Comparison of ENCODE assay signal across 8 cellular contexts in the genomic region with DNA sequence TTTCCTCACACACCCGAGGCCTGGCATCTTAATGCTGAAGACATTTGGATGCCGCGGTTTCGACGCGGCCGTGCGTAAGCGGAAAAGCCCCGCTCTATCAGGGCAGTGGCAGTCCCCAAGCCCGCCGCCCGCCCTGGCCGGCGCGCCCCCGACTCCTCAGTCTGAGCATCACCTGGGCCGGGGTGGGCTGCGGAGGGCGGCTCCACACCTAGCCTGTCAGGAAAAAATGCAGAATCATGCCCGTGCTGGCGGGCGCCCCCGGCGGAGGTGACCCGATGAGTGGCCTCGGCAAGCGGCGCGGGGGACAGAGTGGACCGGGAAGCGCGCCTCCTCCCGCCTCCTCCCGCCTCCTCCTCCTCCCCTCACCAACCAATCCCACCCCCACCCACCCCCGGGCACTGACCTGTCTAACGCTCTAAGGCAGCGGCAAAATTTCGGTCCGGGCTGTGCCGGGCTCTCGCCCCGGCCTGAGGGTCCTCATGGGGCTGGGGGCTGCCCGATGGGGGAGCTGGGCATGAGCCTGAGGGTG. TPM values are rescaled to one million over a fixed set of nuclear protein-coding genes. Genes with fewer than 3 reads are reported as not detected.
DNase-seq lines count a peak whose midpoint lies in the region; ATAC-seq and TF ChIP-seq lines count a peak whose summit lies in the region.

No MANE protein-coding gene starts in this region.

- H3K79me2 ChIP-seq in GM23338 (replicated peaks; ENCODE audit: insufficient read depth): no peaks in the 10 kb centered on the region

- ATAC-seq in GM23338 (peak; percentile 37), SK-N-SH treated with all-trans-retinoic acid at 6 μM for 48 hours (peak; percentile 56)

- H3K36me3 Mint-ChIP-seq in GM23338 (ENCODE audit: low read depth): no peaks in the 10 kb centered on the region

- H3K9me3 ChIP-seq in BLaER1 treated with 17β-estradiol and CSF1 and Interleukin-3, amounts not matched to agents 10 nM and 100 nM (replicated peaks in 1 of 11): peaks cover 8 to 17% (median 16%) of the 10 kb centered on the region in 11 experiments; a peak in 18 of 22 replicates
- H3K9me3 ChIP-seq in effector memory CD4-positive, alpha-beta T cell (ENCODE audit: control insufficient read depth, low read length): no peaks in the 10 kb centered on the region
- H3K9me3 ChIP-seq in mucosa of rectum (ENCODE audit: control insufficient read depth in 2 of 2, low read length in 2 of 2): no peaks in the 10 kb centered on the region

- H3K27ac ChIP-seq in BLaER1 treated with 17β-estradiol and CSF1 and Interleukin-3, amounts not matched to agents 10 nM and 100 nM: peak overlapping the region in 1 of 11 experiments; percentile 40; a peak in 1 of 22 replicates
- H3K27ac ChIP-seq in GM23338 (ENCODE audit: low read depth): no peak overlapping the region
- H3K27ac ChIP-seq in effector memory CD4-positive, alpha-beta T cell (ENCODE audit: insufficient read depth, low read length, poor library complexity, severe bottlenecking): no peak overlapping the region
- H3K27ac ChIP-seq in mucosa of rectum (ENCODE audit: low read depth in 2 of 2, low read length in 2 of 2): no peak overlapping the region

- no peaks in the 10 kb centered on the region for H3K9me3 Mint-ChIP-seq in GM23338

- H3K4me3 ChIP-seq in BLaER1 treated with 17β-estradiol and CSF1 and Interleukin-3, amounts not matched to agents 10 nM and 100 nM: peak overlapping the region; percentile 56 to 77 (median 68)
- H3K4me3 ChIP-seq in GM23338 (peak overlapping the region; percentile 74), mucosa of rectum (ENCODE audit: low read length in 2 of 2) (peak overlapping the region; percentile 34 to 37)
- H3K4me3 ChIP-seq in effector memory CD4-positive, alpha-beta T cell (ENCODE audit: insufficient read depth, low read depth, low read length, poor library complexity, severe bottlenecking): peak overlapping the region; percentile 61

- H3F3A ChIP-seq in GM23338 (replicated peaks; ENCODE audit: low read depth): peaks cover 12% of the 10 kb centered on the region; the same call in 1 of the 2 replicates

- H3K4me3 Mint-ChIP-seq in GM23338: peak overlapping the region; percentile 73

- no peak for TF ChIP-seq CTCF in GM23338 (conservative IDR thresholded peaks at IDR 0.05; ENCODE audit: low read depth in 2 of 2)

- peaks cover 0 to 26% (median 5%) of the 10 kb centered on the region in 11 experiments; a peak in 12 of 22 replicates for H4K20me1 ChIP-seq in BLaER1 treated with 17β-estradiol and CSF1 and Interleukin-3, amounts not matched to agents 10 nM and 100 nM
- peaks cover 22% of the 10 kb centered on the region for H4K20me1 ChIP-seq in GM23338 (replicated peaks; ENCODE audit: insufficient read depth)

- peak; percentile 60 for DNase-seq in GM23338 (ENCODE audit: low spot score)
- DNase-seq in effector memory CD4-positive, alpha-beta T cell: no peak
- no peak for DNase-seq in SKM-1 treated with dmso at 0.1 percent for 144 hours (lab: John Stamatoyannopoulos, UW; ENCODE audit: unreplicated experiment)
- no peak for DNase-seq in cortex of kidney (lab: John Stamatoyannopoulos, UW)
- DNase-seq in GOT3 (lab: John Stamatoyannopoulos, UW): no peak

- H3K4me1 ChIP-seq in BLaER1 treated with 17β-estradiol and CSF1 and Interleukin-3, amounts not matched to agents 10 nM and 100 nM: peaks cover 0 to 15% (median 7%) of the 10 kb centered on the region in 10 experiments; a peak in 10 of 20 replicates
- H3K4me1 ChIP-seq in GM23338 (ENCODE audit: insufficient read depth) (peaks cover 24% of the 10 kb centered on the region), mucosa of rectum (ENCODE audit: control insufficient read depth in 2 of 2, insufficient read depth in 2 of 2, low read length in 2 of 2) (peaks cover 0 to 2% of the 10 kb centered on the region in 2 donors)
- peaks cover 24% of the 10 kb centered on the region for H3K4me1 ChIP-seq in effector memory CD4-positive, alpha-beta T cell (ENCODE audit: control insufficient read depth, insufficient read depth, low read length, poor library complexity, severe bottlenecking)

- peak overlapping the region; percentile 90 to 100 (median 98) for H3K4me2 ChIP-seq in BLaER1 treated with 17β-estradiol and CSF1 and Interleukin-3, amounts not matched to agents 10 nM and 100 nM
- peak overlapping the region; percentile 96 for H3K4me2 ChIP-seq in GM23338

- H3K9ac ChIP-seq in BLaER1 treated with 17β-estradiol and CSF1 and Interleukin-3, amounts not matched to agents 10 nM and 100 nM: peak overlapping the region; percentile 48 to 79 (median 69); a peak in 21 of 22 replicates
- H3K9ac ChIP-seq in mucosa of rectum (ENCODE audit: low read depth in 1 of 2, low read length in 2 of 2): peak overlapping the region in 1 of 2 donors; percentile 50

- no peak overlapping the region for H3K27ac Mint-ChIP-seq in GM23338

- H3K36me3 ChIP-seq in BLaER1 treated with 17β-estradiol and CSF1 and Interleukin-3, amounts not matched to agents 10 nM and 100 nM: 0 out of 22 replicates have a peak, but pooled peaks cover 0 to 6% (median 0%) of the 10 kb centered on the region in 11 experiments
- no peaks in the 10 kb centered on the region for H3K36me3 ChIP-seq in GM23338 (ENCODE audit: insufficient read depth)
- H3K36me3 ChIP-seq in effector memory CD4-positive, alpha-beta T cell (ENCODE audit: control insufficient read depth, insufficient read depth, low read length): no peaks in the 10 kb centered on the region
- H3K36me3 ChIP-seq in mucosa of rectum (ENCODE audit: control insufficient read depth in 2 of 2, insufficient read depth in 2 of 2, low read length in 2 of 2): no peaks in the 10 kb centered on the region

- H3K27me3 ChIP-seq in BLaER1 treated with 17β-estradiol and CSF1 and Interleukin-3, amounts not matched to agents 10 nM and 100 nM: peaks cover 67 to 70% (median 69%) of the 10 kb centered on the region in 11 experiments
- H3K27me3 ChIP-seq in GM23338 (ENCODE audit: insufficient read depth) (peaks cover 89% of the 10 kb centered on the region), mucosa of rectum (ENCODE audit: control insufficient read depth in 2 of 2, insufficient read depth in 2 of 2, low read length in 2 of 2) (peaks cover 35 to 36% of the 10 kb centered on the region in 2 donors)
- H3K27me3 ChIP-seq in effector memory CD4-positive, alpha-beta T cell (replicated peaks; ENCODE audit: control insufficient read depth, insufficient read depth, low read length, poor library complexity, severe bottlenecking): peaks cover 54% of the 10 kb centered on the region

- H3K9me2 ChIP-seq in GM23338 (ENCODE audit: insufficient read depth): no peaks in the 10 kb centered on the region

- peaks cover 20% of the 10 kb centered on the region for H3K4me1 Mint-ChIP-seq in GM23338

- peak overlapping the region; percentile 96 for H2AFZ ChIP-seq in GM23338

- peaks cover 62% of the 10 kb centered on the region for H3K27me3 Mint-ChIP-seq in GM23338 (ENCODE audit: insufficient read depth, low read depth, poor library complexity)

TF ChIP-seq in GM23338, 12 proteins besides CTCF, POLR2A, EP300 and RAD21 (continues in another document):
- TF ChIP-seq EZH2 (IDR thresholded peaks at IDR 0.05; ENCODE audit: low read depth, unreplicated experiment) (peak; percentile 86), ETS1 (IDR thresholded peaks at IDR 0.05) (no peak), ZNF331 (CRISPR knock-in tag; IDR thresholded peaks at IDR 0.05; ENCODE audit: low read depth) (no peak)

TF ChIP-seq in SK-N-SH treated with all-trans-retinoic acid at 6 μM for 48 hours, 23 proteins besides CTCF, POLR2A, EP300 and RAD21 (continues in another document):
- TF ChIP-seq CREB5 (CRISPR knock-in tag; IDR thresholded peaks at IDR 0.05; ENCODE audit: low read depth) (no peak), TSHZ2 (CRISPR knock-in tag; IDR thresholded peaks at IDR 0.05) (no peak), TCF4 (CRISPR knock-in tag; IDR thresholded peaks at IDR 0.05; ENCODE audit: borderline replicate concordance) (no peak)

RNA-seq across cellular contexts. Expression of gene B4GALNT1, which starts 0.6 kb away (rescaled TPM):
- total RNA-seq in GM23338 (2014; rRNA removed; shearing (Covaris generic)): 2.4 and 2.8 TPM in 2 replicates
- polyA plus RNA-seq in GM23338 (2016; fragmentation: Nextera tagmentation; extraction: Ambion mirVana): 1.3 and 1.4 TPM in 2 replicates

RNA-seq across cellular contexts. Expression of gene ARHGEF25, which starts 21.2 kb away (rescaled TPM):
- 9.9 and 10.2 TPM in 2 replicates for total RNA-seq in GM23338 (2014; rRNA removed; shearing (Covaris generic))
- 0.53 TPM in 1 of 2 replicates, not detected in the other for polyA plus RNA-seq in GM23338 (2016; fragmentation: Nextera tagmentation; extraction: Ambion mirVana)

RNA-seq across cellular contexts. Expression of gene DTX3, which starts 27.8 kb away (rescaled TPM):
- total RNA-seq in GM23338 (2014; rRNA removed; shearing (Covaris generic)): 37.8 and 46.6 TPM in 2 replicates
- polyA plus RNA-seq in GM23338 (2016; fragmentation: Nextera tagmentation; extraction: Ambion mirVana): 16.7 and 22.8 TPM in 2 replicates

RNA-seq across cellular contexts. Expression of gene PIP4K2C, which starts 41.4 kb away (rescaled TPM):
- 26.4 and 30.6 TPM in 2 replicates for total RNA-seq in GM23338 (2014; rRNA removed; shearing (Covaris generic))
- polyA plus RNA-seq in GM23338 (2016; fragmentation: Nextera tagmentation; extraction: Ambion mirVana): 10.5 and 10.8 TPM in 2 replicates
